In genomic region chr1:181044449-181044966, GRCh38 we compare ENCODE assay signal across 7 cellular contexts. TPM values are rescaled to one million over a fixed set of nuclear protein-coding genes. Genes with fewer than 3 reads are reported as not detected.
DNase-seq lines count a peak whose midpoint lies in the region; ATAC-seq and TF ChIP-seq lines count a peak whose summit lies in the region.

No MANE protein-coding gene starts in this region.

- H3K27ac Mint-ChIP-seq in T-cell: peak overlapping the region; percentile 48 to 66

- CTCF ChIA-PET in T-cell (lab: Charles Lee): no interaction called here

- peak in 26 of 34 experiments; percentile 11 to 62 (median 31) for DNase-seq in T-cell
- DNase-seq in islet precursor cell: peak; percentile 81
- DNase-seq in vagina (ENCODE audit: extremely low spot score in 2 of 2): no peak
- DNase-seq in iPS-NIHi11 (ENCODE audit: low spot score): no peak
- DNase-seq in right atrium auricular region (ENCODE audit: low spot score): no peak

- no peak for TF ChIP-seq POLR2A in vagina (IDR thresholded peaks at IDR 0.05)

- peaks cover 31% of the 10 kb centered on the region for H3K36me3 Mint-ChIP-seq in T-cell

- H3K4me1 Mint-ChIP-seq in T-cell: peaks cover 38 to 46% (median 43%) of the 10 kb centered on the region in 3 donors

- ATAC-seq in GM18909 (IDR thresholded peaks at IDR 0.05; ENCODE audit: poor library complexity, unreplicated experiment) (peak; percentile 90), HG02852 (IDR thresholded peaks at IDR 0.05; ENCODE audit: unreplicated experiment) (peak; percentile 89), T-cell (replicated peaks in 1 of 4) (peak; percentile 55 to 94 (median 68))

- intact Hi-C loops in vagina (cut with DNase I): no loop called here

- no peaks in the 10 kb centered on the region for H3K9me3 Mint-ChIP-seq in T-cell

- no peak overlapping the region for H3K4me3 Mint-ChIP-seq in T-cell

- TF ChIP-seq CTCF in vagina (IDR thresholded peaks at IDR 0.05): no peak
- TF ChIP-seq CTCF in right atrium auricular region (IDR thresholded peaks at IDR 0.05): no peak

- H3K27ac ChIP-seq in vagina: peak overlapping the region; percentile 27
- no peak overlapping the region for H3K27ac ChIP-seq in right atrium auricular region

- H3K27me3 ChIP-seq in vagina (no peaks in the 10 kb centered on the region), right atrium auricular region (no peaks in the 10 kb centered on the region)

- no peak overlapping the region for H3K4me3 ChIP-seq in vagina
- H3K4me3 ChIP-seq in right atrium auricular region: no peak overlapping the region

- H3K36me3 ChIP-seq in vagina (no peaks in the 10 kb centered on the region), right atrium auricular region (no peaks in the 10 kb centered on the region)

- H3K27me3 Mint-ChIP-seq in T-cell: no peaks in the 10 kb centered on the region

- H3K4me1 ChIP-seq in vagina: peaks cover 18% of the 10 kb centered on the region
- H3K4me1 ChIP-seq in right atrium auricular region: peaks cover 0 to 16% of the 10 kb centered on the region in 2 donors

- POLR2A ChIA-PET in T-cell (lab: Charles Lee): interaction anchor here in 1 of 2 donors (0.6 kb wide), 1 partner anchor 32 kb away, joined by 7 read pairs; no protein-coding TSS in a partner anchor

- H3K9me3 ChIP-seq in vagina: no peaks in the 10 kb centered on the region
- H3K9me3 ChIP-seq in right atrium auricular region: no peaks in the 10 kb centered on the region

RNA-seq across cellular contexts. Expression of gene MR1, which starts 10.7 kb away (rescaled TPM):
- 10 to 100 TPM; 18.3 to 30.7 (median 22.7) TPM for total RNA-seq in T-cell
- total RNA-seq in vagina: 12.8 TPM
- total RNA-seq in right atrium auricular region: 1 to 10 TPM; 9.9 to 10.0 TPM

RNA-seq across cellular contexts. Expression of gene STX6, which starts 21.8 kb away (rescaled TPM):
- total RNA-seq in T-cell (10 to 100 TPM; 12.6 to 18.9 (median 17.2) TPM), vagina (23.3 TPM), right atrium auricular region (10 to 100 TPM in 1 of 2 donors, 1 to 10 TPM in 1; 6.6 to 12.0 TPM)

RNA-seq across cellular contexts. Expression of gene IER5, which starts 44.0 kb away (rescaled TPM):
- total RNA-seq in T-cell (10 to 100 TPM; 26.6 to 85.5 (median 32.2) TPM), vagina (13.0 TPM), right atrium auricular region (10 to 100 TPM; 25.6 to 55.1 TPM)

Comparison
In these comparisons a context has a peak if more than half of its experiments do, and no peak if none do; other contexts are left out.
1. DNase-seq: peak in T-cell (26 of 34) and islet precursor cell (single experiment); none in vagina (0 of 2), iPS-NIHi11 (single experiment) and right atrium auricular region (single experiment).
2. Peak in every context shown above with its lines, with median percentiles within 50 percentile points of each other: ATAC-seq.